In the genomic region with DNA sequence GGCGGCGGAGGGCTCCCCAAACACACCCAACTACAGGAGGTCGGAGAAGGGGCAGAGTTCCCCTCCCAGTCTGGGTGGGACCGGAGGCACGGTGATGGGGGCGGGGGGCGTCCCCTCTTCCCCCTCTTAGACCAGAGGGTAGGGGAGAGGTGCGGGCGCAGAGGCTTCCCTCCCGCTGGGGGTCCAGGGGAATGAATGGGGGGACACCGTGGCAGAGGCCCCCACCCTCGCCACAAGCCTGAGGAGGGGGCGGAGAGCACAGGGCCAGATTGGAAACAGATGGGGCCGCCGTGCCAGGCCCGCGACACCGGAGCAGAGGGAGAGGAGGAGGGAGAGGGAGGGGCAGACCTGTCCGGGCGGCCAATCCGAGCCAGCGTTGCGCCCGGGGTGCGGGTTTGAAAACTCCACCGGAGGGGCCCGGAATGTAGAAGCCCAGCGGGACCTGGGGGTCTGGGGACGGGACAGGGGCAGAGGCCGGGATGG, we compare ENCODE assay signal across 1 cellular context.
A peak's percentile ranks its signal among the peaks of the same experiment; 100 is the strongest.
TF ChIP-seq lines count a peak whose summit lies in the region.

No MANE protein-coding gene starts in this region.

TF ChIP-seq in HEK293, 187 proteins besides CTCF, POLR2A, EP300 and RAD21 (continued from another document):
- TF ChIP-seq ZNF561 (tag by site-specific recombination; IDR thresholded peaks at IDR 0.05; ENCODE audit: borderline replicate concordance) (no peak), ZNF529 (tag by site-specific recombination; IDR thresholded peaks at IDR 0.05; ENCODE audit: insufficient replicate concordance) (no peak), ZFP37 (tag by site-specific recombination; IDR thresholded peaks at IDR 0.05) (no peak), ZNF426 (tag by site-specific recombination; IDR thresholded peaks at IDR 0.05) (no peak), ZNF624 (tag by site-specific recombination; IDR thresholded peaks at IDR 0.05) (no peak), ZNF24 (tag by site-specific recombination; IDR thresholded peaks at IDR 0.05) (no peak), ZFP3 (tag by site-specific recombination; IDR thresholded peaks at IDR 0.05; ENCODE audit: low read depth) (no peak), ZNF433 (tag by site-specific recombination; IDR thresholded peaks at IDR 0.05; ENCODE audit: low read depth) (no peak), ZNF76 (tag by site-specific recombination; IDR thresholded peaks at IDR 0.05; ENCODE audit: borderline replicate concordance, low read depth) (no peak), ZNF571 (tag by site-specific recombination; IDR thresholded peaks at IDR 0.05) (no peak), ZNF157 (tag by site-specific recombination; IDR thresholded peaks at IDR 0.05) (no peak), ZNF223 (tag by site-specific recombination; IDR thresholded peaks at IDR 0.05) (0 out of 2 replicates have a peak, but pooled peaks have one; percentile 23), ZFP69B (tag by site-specific recombination; IDR thresholded peaks at IDR 0.05) (0 out of 2 replicates have a peak, but pooled peaks have one; percentile 42), ZNF544 (tag by site-specific recombination; IDR thresholded peaks at IDR 0.05) (no peak), ZNF133 (tag by site-specific recombination; IDR thresholded peaks at IDR 0.05) (no peak), ZNF121 (tag by site-specific recombination; IDR thresholded peaks at IDR 0.05) (no peak), BCL11A (tag by site-specific recombination; IDR thresholded peaks at IDR 0.05; ENCODE audit: low read depth) (no peak), ZNF792 (tag by site-specific recombination; IDR thresholded peaks at IDR 0.05) (no peak), ZNF629 (tag by site-specific recombination; IDR thresholded peaks at IDR 0.05) (0 out of 2 replicates have a peak, but pooled peaks have one; percentile 25), KLF7 (tag by site-specific recombination; IDR thresholded peaks at IDR 0.05; ENCODE audit: borderline replicate concordance) (no peak), ZNF324 (tag by site-specific recombination; IDR thresholded peaks at IDR 0.05) (no peak), ZBTB17 (tag by site-specific recombination; IDR thresholded peaks at IDR 0.05) (0 out of 2 replicates have a peak, but pooled peaks have one; percentile 52), KLF10 (tag by site-specific recombination; IDR thresholded peaks at IDR 0.05) (no peak)
- TF ChIP-seq, protein P1, sequence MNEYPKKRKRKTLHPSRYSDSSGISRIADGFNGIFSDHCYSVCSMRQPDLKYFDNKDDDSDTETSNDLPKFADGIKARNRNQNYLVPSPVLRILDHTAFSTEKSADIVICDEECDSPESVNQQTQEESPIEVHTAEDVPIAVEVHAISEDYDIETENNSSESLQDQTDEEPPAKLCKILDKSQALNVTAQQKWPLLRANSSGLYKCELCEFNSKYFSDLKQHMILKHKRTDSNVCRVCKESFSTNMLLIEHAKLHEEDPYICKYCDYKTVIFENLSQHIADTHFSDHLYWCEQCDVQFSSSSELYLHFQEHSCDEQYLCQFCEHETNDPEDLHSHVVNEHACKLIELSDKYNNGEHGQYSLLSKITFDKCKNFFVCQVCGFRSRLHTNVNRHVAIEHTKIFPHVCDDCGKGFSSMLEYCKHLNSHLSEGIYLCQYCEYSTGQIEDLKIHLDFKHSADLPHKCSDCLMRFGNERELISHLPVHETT (tag by site-specific recombination; IDR thresholded peaks at IDR 0.05), result no peak
- TF ChIP-seq, protein P2, sequence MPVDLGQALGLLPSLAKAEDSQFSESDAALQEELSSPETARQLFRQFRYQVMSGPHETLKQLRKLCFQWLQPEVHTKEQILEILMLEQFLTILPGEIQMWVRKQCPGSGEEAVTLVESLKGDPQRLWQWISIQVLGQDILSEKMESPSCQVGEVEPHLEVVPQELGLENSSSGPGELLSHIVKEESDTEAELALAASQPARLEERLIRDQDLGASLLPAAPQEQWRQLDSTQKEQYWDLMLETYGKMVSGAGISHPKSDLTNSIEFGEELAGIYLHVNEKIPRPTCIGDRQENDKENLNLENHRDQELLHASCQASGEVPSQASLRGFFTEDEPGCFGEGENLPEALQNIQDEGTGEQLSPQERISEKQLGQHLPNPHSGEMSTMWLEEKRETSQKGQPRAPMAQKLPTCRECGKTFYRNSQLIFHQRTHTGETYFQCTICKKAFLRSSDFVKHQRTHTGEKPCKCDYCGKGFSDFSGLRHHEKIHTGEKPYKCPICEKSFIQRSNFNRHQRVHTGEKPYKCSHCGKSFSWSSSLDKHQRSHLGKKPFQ (tag by site-specific recombination; IDR thresholded peaks at IDR 0.05), result no peak
- TF ChIP-seq, protein P3, sequence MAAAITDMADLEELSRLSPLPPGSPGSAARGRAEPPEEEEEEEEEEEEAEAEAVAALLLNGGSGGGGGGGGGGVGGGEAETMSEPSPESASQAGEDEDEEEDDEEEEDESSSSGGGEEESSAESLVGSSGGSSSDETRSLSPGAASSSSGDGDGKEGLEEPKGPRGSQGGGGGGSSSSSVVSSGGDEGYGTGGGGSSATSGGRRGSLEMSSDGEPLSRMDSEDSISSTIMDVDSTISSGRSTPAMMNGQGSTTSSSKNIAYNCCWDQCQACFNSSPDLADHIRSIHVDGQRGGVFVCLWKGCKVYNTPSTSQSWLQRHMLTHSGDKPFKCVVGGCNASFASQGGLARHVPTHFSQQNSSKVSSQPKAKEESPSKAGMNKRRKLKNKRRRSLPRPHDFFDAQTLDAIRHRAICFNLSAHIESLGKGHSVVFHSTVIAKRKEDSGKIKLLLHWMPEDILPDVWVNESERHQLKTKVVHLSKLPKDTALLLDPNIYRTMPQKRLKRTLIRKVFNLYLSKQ (tag by site-specific recombination; IDR thresholded peaks at IDR 0.05; ENCODE audit: borderline replicate concordance), result no peak
- TF ChIP-seq, protein P4, sequence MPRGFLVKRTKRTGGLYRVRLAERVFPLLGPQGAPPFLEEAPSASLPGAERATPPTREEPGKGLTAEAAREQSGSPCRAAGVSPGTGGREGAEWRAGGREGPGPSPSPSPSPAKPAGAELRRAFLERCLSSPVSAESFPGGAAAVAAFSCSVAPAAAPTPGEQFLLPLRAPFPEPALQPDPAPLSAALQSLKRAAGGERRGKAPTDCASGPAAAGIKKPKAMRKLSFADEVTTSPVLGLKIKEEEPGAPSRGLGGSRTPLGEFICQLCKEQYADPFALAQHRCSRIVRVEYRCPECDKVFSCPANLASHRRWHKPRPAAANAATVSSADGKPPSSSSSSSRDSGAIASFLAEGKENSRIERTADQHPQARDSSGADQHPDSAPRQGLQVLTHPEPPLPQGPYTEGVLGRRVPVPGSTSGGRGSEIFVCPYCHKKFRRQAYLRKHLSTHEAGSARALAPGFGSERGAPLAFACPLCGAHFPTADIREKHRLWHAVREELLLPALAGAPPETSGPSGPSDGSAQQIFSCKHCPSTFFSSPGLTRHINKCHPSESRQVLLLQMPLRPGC (tag by site-specific recombination; IDR thresholded peaks at IDR 0.05), result no peak
TF ChIP-seq in HEK293: peak in this region for 22.
